In the genomic region with DNA sequence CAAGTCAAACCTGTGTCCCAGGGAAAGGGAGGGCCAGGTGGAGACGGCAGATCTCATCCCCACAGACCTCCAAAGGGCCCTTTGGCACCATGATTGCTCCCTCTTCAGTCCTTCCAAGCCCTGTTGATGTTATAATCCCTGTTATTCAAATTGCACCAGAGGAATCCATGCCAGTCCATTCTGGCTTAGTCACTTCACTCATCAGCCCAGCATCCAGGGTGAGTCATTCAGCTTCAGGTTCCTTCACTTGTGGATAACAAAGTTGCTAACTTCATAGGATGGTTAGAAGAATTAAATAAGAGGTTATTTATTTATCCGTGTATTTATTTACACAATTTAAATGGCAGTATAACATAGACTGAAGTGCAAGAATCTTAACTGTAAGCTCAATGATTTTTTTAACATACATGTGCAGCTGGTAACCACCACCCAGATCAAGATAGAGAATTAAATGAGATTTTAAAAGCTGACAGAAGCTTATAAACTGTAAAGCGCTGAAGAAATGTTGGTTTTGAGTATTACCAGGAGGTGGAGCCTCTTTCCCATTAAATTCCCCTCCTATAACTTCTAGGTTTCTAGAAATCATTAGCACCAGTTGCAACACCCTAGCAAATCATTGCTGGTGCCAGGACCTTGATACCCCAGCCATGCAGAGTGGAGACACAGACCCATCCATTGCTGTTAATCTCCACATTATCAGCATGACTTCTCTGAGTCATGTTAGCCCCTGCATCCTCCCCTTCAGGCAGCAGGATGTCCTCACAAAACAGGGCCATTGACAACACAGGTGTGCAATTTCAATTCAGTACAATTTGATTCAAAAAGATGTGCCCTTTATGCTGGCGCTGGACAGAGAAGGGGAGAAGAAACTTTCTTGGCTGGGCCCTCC, we compare ENCODE assay signal across 9 cellular contexts.
DNase-seq lines count a peak whose midpoint lies in the region; ATAC-seq, FAIRE-seq and TF ChIP-seq lines count a peak whose summit lies in the region.
"Had no signal": no experiment of that assay in that cellular context is flagged by ENCODE, and none has a peak within 500 bp of the region (broad histone marks: within the 10 kb centered on the region; RNA-seq: fewer than 3 reads in every experiment).

No MANE protein-coding gene starts in this region.

- peaks cover 5 to 32% of the 10 kb centered on the region in 2 donors for H3K27me3 Mint-ChIP-seq in CD8-positive, alpha-beta memory T cell
- H3K27me3 Mint-ChIP-seq: activated B cell treated with CpG ODN at 0.5 μM for 24 hours had no signal

- TF ChIP-seq CTCF in SK-N-SH (IDR thresholded peaks at IDR 0.05) (peak; percentile 47), pancreas (IDR thresholded peaks at IDR 0.05) (no peak)

- intact Hi-C loops in pancreas (cut with DNase I), result no loop called here

- no peak for TF ChIP-seq EP300 in SK-N-SH (IDR thresholded peaks at IDR 0.05; ENCODE audit: borderline replicate concordance in 1 of 2, low read depth in 1 of 2, low read length in 1 of 2)

- ATAC-seq in pancreas, result no peak

- POLR2A ChIA-PET in SK-N-SH (lab: Yijun Ruan, JAX), result interaction anchor here (0.7 to 1.2 kb wide), 2 partner anchors 166 to 520 kb away, joined by 3 to 4 read pairs; no protein-coding TSS in a partner anchor
- POLR2A ChIA-PET in CD8-positive, alpha-beta memory T cell (lab: Charles Lee), result interaction anchor here (0.6 kb wide), 1 partner anchor 660 kb away, joined by 4 read pairs; no protein-coding TSS in a partner anchor

- no peaks in the 10 kb centered on the region for H3K9me2 ChIP-seq in SK-N-SH

- peak; percentile 79 for TF ChIP-seq RAD21 in SK-N-SH (IDR thresholded peaks at IDR 0.05; ENCODE audit: low read length)

- H3K4me2 ChIP-seq in SK-N-SH, result no peak overlapping the region

- FAIRE-seq in pancreas (lab: Jason Lieb, UNC), result no peak

- peaks cover 0 to 5% (median 0%) of the 10 kb centered on the region in 3 donors for H3K4me1 Mint-ChIP-seq in CD8-positive, alpha-beta memory T cell

- H3K4me3 Mint-ChIP-seq in CD8-positive, alpha-beta memory T cell, result no peak overlapping the region
- H3K4me3 Mint-ChIP-seq: activated B cell treated with CpG ODN at 0.5 μM for 24 hours had no signal

- H3K4me1 ChIP-seq in SK-N-SH (ENCODE audit: control insufficient read depth in 1 of 2, insufficient read depth in 2 of 2, low read depth in 1 of 2, low read length in 1 of 2), result peaks cover 0 to 21% of the 10 kb centered on the region in 2 experiments; a peak in 2 of 4 replicates
- no peaks in the 10 kb centered on the region for H3K4me1 ChIP-seq in CD8-positive, alpha-beta memory T cell (ENCODE audit: insufficient read depth, low read length)
- H3K4me1 ChIP-seq in pancreas, result no peaks in the 10 kb centered on the region

- peak overlapping the region in 1 of 2 experiments; percentile 15; a peak in 1 of 4 replicates for H3K27ac ChIP-seq in SK-N-SH (ENCODE audit: low read depth in 2 of 2, low read length in 1 of 2)
- H3K27ac ChIP-seq in CD8-positive, alpha-beta memory T cell (ENCODE audit: low read depth, low read length), result no peak overlapping the region
- H3K27ac ChIP-seq in pancreas, result no peak overlapping the region

- no peaks in the 10 kb centered on the region for H3K9me3 Mint-ChIP-seq in CD8-positive, alpha-beta memory T cell
- H3K9me3 Mint-ChIP-seq: activated B cell treated with CpG ODN at 0.5 μM for 24 hours had no signal

- 66% methylated on average over 4 of the region's 4 CpGs for whole genome bisulfite sequencing in SK-N-SH (ENCODE audit: low lambda C conversion rate)
- WGBS in pancreas, 2 donors, result 56 to 61% methylated on average over 4 of the region's 4 CpGs

- H3K36me3 Mint-ChIP-seq in CD8-positive, alpha-beta memory T cell, result no peaks in the 10 kb centered on the region

- H4K20me1 ChIP-seq in SK-N-SH (ENCODE audit: insufficient read depth), result no peaks in the 10 kb centered on the region

- peak; percentile 22 for DNase-seq in Ammon's horn (ENCODE audit: low spot score)
- peak; percentile 52 for DNase-seq in HPDE6-E6E7 (ENCODE audit: extremely low spot score)
- peak; percentile 68 for DNase-seq in SK-N-SH
- DNase-seq in iPS-NIHi7 (ENCODE audit: extremely low spot score), result peak; percentile 29
- DNase-seq in CD8-positive, alpha-beta memory T cell, result no peak
- DNase-seq in pancreas, result no peak
- no peak for DNase-seq in mucosa of gallbladder (ENCODE audit: low spot score)
- DNase-seq in stimulated activated CD4-positive, alpha-beta T cell treated with anti-CD3 and anti-CD28 coated beads, Interleukin-15, amount 100 ng/mL, for 24 hours, result no peak
- DNase-seq: activated B cell treated with CpG ODN at 0.5 μM for 24 hours had no signal

- no peak overlapping the region; the same call in 1 of the 2 replicates for H2AFZ ChIP-seq in SK-N-SH (ENCODE audit: low read depth)

- H3K9me3 ChIP-seq in SK-N-SH (no peaks in the 10 kb centered on the region), pancreas (no peaks in the 10 kb centered on the region)
- no peaks in the 10 kb centered on the region for H3K9me3 ChIP-seq in CD8-positive, alpha-beta memory T cell (ENCODE audit: low read length)

- no peak overlapping the region for H3K9ac ChIP-seq in SK-N-SH

- CTCF ChIA-PET in SK-N-SH (lab: Yijun Ruan, JAX), result interaction anchor here (0.6 to 1.6 kb wide), 13 partner anchors 9 to 1024 kb away, joined by 3 to 6 read pairs (median 3); no protein-coding TSS in a partner anchor
- CTCF ChIA-PET in CD8-positive, alpha-beta memory T cell (lab: Charles Lee), result no interaction called here

- H3K27ac Mint-ChIP-seq in CD8-positive, alpha-beta memory T cell, result no peak overlapping the region
- H3K27ac Mint-ChIP-seq: activated B cell treated with CpG ODN at 0.5 μM for 24 hours had no signal

- H3K36me3 ChIP-seq in SK-N-SH (replicated peaks in 1 of 2; ENCODE audit: control insufficient read depth in 1 of 2, insufficient read depth in 2 of 2, low read length in 1 of 2) (no peaks in the 10 kb centered on the region), pancreas (no peaks in the 10 kb centered on the region)
- no peaks in the 10 kb centered on the region for H3K36me3 ChIP-seq in CD8-positive, alpha-beta memory T cell (ENCODE audit: insufficient read depth, low read length)

- no peaks in the 10 kb centered on the region for H3K79me2 ChIP-seq in SK-N-SH (ENCODE audit: insufficient read depth)

- H3K4me3 ChIP-seq in SK-N-SH (ENCODE audit: low read depth in 2 of 2, low read length in 1 of 2), result no peak overlapping the region
- no peak overlapping the region for H3K4me3 ChIP-seq in CD8-positive, alpha-beta memory T cell (ENCODE audit: low read length)
- no peak overlapping the region for H3K4me3 ChIP-seq in pancreas

- H3K27me3 ChIP-seq in SK-N-SH (ENCODE audit: insufficient read depth) (no peaks in the 10 kb centered on the region), pancreas (no peaks in the 10 kb centered on the region)
- no peaks in the 10 kb centered on the region for H3K27me3 ChIP-seq in CD8-positive, alpha-beta memory T cell (ENCODE audit: insufficient read depth, low read length, poor library complexity, severe bottlenecking)

- H3F3A ChIP-seq in SK-N-SH (replicated peaks; ENCODE audit: insufficient read depth), result no peaks in the 10 kb centered on the region

TF ChIP-seq in SK-N-SH, 30 proteins besides CTCF, POLR2A, EP300 and RAD21:
- TF ChIP-seq NFIC (IDR thresholded peaks at IDR 0.05; ENCODE audit: borderline replicate concordance), result peak; percentile 7; the same call in 1 of the 2 replicates
- TF ChIP-seq YY1 (IDR thresholded peaks at IDR 0.05; ENCODE audit: low read depth), result no peak
- peak; percentile 58; the same call in 1 of the 2 replicates for TF ChIP-seq JUND (IDR thresholded peaks at IDR 0.05)
- no peak for TF ChIP-seq RXRA (IDR thresholded peaks at IDR 0.05; ENCODE audit: borderline replicate concordance, low read depth)
- peak; percentile 89 for TF ChIP-seq FOSL2 (IDR thresholded peaks at IDR 0.05; ENCODE audit: borderline replicate concordance, low read depth)
- peak; percentile 63 for TF ChIP-seq SMC3 (IDR thresholded peaks at IDR 0.05; ENCODE audit: low read depth, low read length)
- TF ChIP-seq TEAD4 (IDR thresholded peaks at IDR 0.05; ENCODE audit: borderline replicate concordance, insufficient read depth), result no peak

Comparison
In these comparisons a context has a peak if more than half of its experiments do, and no peak if none do; other contexts are left out.
1. DNase-seq: peak in Ammon's horn (single experiment), HPDE6-E6E7 (single experiment), SK-N-SH (single experiment) and iPS-NIHi7 (single experiment); none in CD8-positive, alpha-beta memory T cell (0 of 5), pancreas (0 of 6), mucosa of gallbladder (single experiment) and stimulated activated CD4-positive, alpha-beta T cell treated with anti-CD3 and anti-CD28 coated beads, Interleukin-15, amount 100 ng/mL, for 24 hours (single experiment).